Comparison of ENCODE assay signal across 8 cellular contexts in the genomic region with DNA sequence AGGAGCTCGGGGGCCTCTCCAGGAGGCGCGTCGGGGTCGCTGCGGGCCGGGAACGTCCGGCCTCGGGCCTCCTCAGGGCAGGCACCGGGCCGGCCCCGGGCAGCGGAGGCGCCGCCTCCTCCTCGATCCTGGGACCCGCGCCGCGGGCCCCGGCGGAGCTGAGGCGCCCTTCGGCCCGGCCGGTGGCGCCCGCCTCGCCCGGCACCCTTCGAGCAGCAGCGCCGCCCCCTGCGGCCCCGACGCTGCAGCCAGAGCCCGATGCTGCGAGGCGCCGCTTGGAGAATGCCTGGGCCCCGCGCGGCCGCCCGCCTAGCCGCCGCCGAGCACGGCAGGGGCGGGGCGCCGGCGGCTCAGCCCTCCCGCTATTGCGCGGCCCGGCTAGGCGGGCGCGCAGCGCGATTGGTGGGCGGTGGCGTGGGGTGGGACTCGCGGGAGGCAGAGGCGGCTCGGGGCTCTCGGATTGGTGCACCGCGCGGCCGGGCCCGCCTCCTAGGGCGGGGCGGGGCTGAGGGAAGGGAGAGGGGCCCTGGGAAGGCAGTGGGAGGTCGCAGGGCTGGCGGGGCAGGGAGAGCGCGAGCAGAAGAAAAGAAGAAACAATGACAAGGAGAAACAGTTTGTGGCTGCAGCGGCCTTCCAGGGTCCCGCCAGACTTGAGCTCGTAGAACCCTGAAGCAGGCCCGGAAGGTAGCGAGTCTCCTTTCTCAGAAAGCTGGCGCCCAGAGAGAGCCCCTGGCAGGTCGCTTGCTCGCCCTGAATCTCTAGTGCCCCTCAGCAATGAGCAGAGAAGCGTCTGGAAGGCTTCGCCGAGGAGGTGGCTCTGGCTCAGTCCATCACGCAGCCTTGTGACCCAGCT. TPM values are rescaled to one million over a fixed set of nuclear protein-coding genes. Genes with fewer than 3 reads are reported as not detected.
DNase-seq lines count a peak whose midpoint lies in the region; ATAC-seq and TF ChIP-seq lines count a peak whose summit lies in the region.

A gene (minus strand): TSS at position 284 of the 853 bp plus-strand sequence. CDS start 852 bp downstream, outside the sequence.

- no peaks in the 10 kb centered on the region for H3K9me3 ChIP-seq in SK-N-MC (ENCODE audit: low read depth, low read length)
- H3K9me3 ChIP-seq in gastroesophageal sphincter = no peaks in the 10 kb centered on the region

- TF ChIP-seq CTCF in HFF-Myc (IDR thresholded peaks at IDR 0.05; ENCODE audit: low read depth, low read length, missing control alignments) (no peak), NB4 (IDR thresholded peaks at IDR 0.05; ENCODE audit: low read depth, low read length) (no peak), gastroesophageal sphincter (IDR thresholded peaks at IDR 0.05) (no peak)

- H3K4me3 ChIP-seq in HFF-Myc (replicated peaks; ENCODE audit: low read depth, low read length) = peak within 1 kb of the TSS; percentile 82
- H3K4me3 ChIP-seq in NB4 (ENCODE audit: low read depth, low read length) = peak within 1 kb of the TSS; percentile 55
- peak within 1 kb of the TSS; percentile 94 for H3K4me3 ChIP-seq in SK-N-MC
- peak within 1 kb of the TSS; percentile 53 to 72 for H3K4me3 ChIP-seq in gastroesophageal sphincter

- H3K27me3 ChIP-seq in gastroesophageal sphincter = no peaks in the 10 kb centered on the region

- H3K9me3 Mint-ChIP-seq in activated naive CD4-positive, alpha-beta T cell treated with anti-CD3 and anti-CD28 coated beads for 36 hours = no peaks in the 10 kb centered on the region

- H3K9ac ChIP-seq in SK-N-MC (ENCODE audit: insufficient read length) = peak within 1 kb of the TSS; percentile 91

- DNase-seq in GM04504 (ENCODE audit: low read depth) = peak; percentile 80
- DNase-seq in HFF-Myc (ENCODE audit: extremely low read depth, low read depth) = no peak
- peak; percentile 95 for DNase-seq in NB4 (ENCODE audit: low read depth)
- peak; percentile 30 for DNase-seq in SK-N-MC (ENCODE audit: low read depth, low spot score)
- DNase-seq in activated naive CD4-positive, alpha-beta T cell treated with anti-CD3 and anti-CD28 coated beads for 36 hours = peak; percentile 98
- peak; percentile 30 for DNase-seq in non-pigmented ciliary epithelial cell (ENCODE audit: low read depth)
- DNase-seq in substantia nigra (lab: John Stamatoyannopoulos, UW) = peak; percentile 54 to 98 (median 94)

- peak; percentile 67 for TF ChIP-seq POLR2A in NB4 (IDR thresholded peaks at IDR 0.05; ENCODE audit: extremely low read depth, insufficient read length)
- peak; percentile 52 to 92 for TF ChIP-seq POLR2A in gastroesophageal sphincter (IDR thresholded peaks at IDR 0.05)

- 0 to 3% methylated on average over 9 to 17 of the region's 93 CpGs for WGBS in gastroesophageal sphincter (ENCODE audit: low coverage in 1 of 2), 2 donors

- H3K36me3 ChIP-seq in SK-N-MC (ENCODE audit: insufficient read depth, low read length) = no peaks in the 10 kb centered on the region
- no peaks in the 10 kb centered on the region for H3K36me3 ChIP-seq in gastroesophageal sphincter

- peaks cover 44% of the 10 kb centered on the region for H3K4me1 Mint-ChIP-seq in activated naive CD4-positive, alpha-beta T cell treated with anti-CD3 and anti-CD28 coated beads for 36 hours (ENCODE audit: low read depth)

- no peak for TF ChIP-seq EP300 in gastroesophageal sphincter (IDR thresholded peaks at IDR 0.05)

- no peaks in the 10 kb centered on the region for H3K27me3 Mint-ChIP-seq in activated naive CD4-positive, alpha-beta T cell treated with anti-CD3 and anti-CD28 coated beads for 36 hours (ENCODE audit: low read depth)

- H3K4me3 Mint-ChIP-seq in activated naive CD4-positive, alpha-beta T cell treated with anti-CD3 and anti-CD28 coated beads for 36 hours = peak within 1 kb of the TSS; percentile 98

- H3K36me3 Mint-ChIP-seq in activated naive CD4-positive, alpha-beta T cell treated with anti-CD3 and anti-CD28 coated beads for 36 hours (ENCODE audit: low read depth) = peaks cover 31% of the 10 kb centered on the region

- peaks cover 0 to 61% (median 44%) of the 10 kb centered on the region in 3 donors for H3K4me1 ChIP-seq in gastroesophageal sphincter

- CTCF ChIA-PET in activated naive CD4-positive, alpha-beta T cell treated with anti-CD3 and anti-CD28 coated beads for 36 hours (lab: Charles Lee) = interaction anchor here (0.9 to 15.2 kb wide), 9 partner anchors 14 to 52 kb away, joined by 3 to 142 read pairs (median 14); no protein-coding TSS in a partner anchor

- peak within 1 kb of the TSS; percentile 98 for H3K27ac Mint-ChIP-seq in activated naive CD4-positive, alpha-beta T cell treated with anti-CD3 and anti-CD28 coated beads for 36 hours

- intact Hi-C loops in activated naive CD4-positive, alpha-beta T cell treated with anti-CD3 and anti-CD28 coated beads for 36 hours (cut with micrococcal nuclease) = loop anchor here (1.0 to 5.0 kb wide), 6 partner anchors 11 to 209 kb away; a partner anchor contains a TSS

- ATAC-seq in gastroesophageal sphincter = peak; percentile 97

- H3K27ac ChIP-seq in SK-N-MC (peak within 1 kb of the TSS; percentile 86), gastroesophageal sphincter (peak within 1 kb of the TSS; percentile 76 to 92 (median 90)), substantia nigra (ENCODE audit: low read depth, low read length, poor library complexity, severe bottlenecking) (peak within 1 kb of the TSS; percentile 99)

RNA-seq across cellular contexts. Expression of the gene that starts here (rescaled TPM):
- total RNA-seq in activated naive CD4-positive, alpha-beta T cell treated with anti-CD3 and anti-CD28 coated beads for 36 hours = 10 to 100 TPM; 61.0 to 70.8 TPM
- total RNA-seq in gastroesophageal sphincter = 10 to 100 TPM in 3 of 4 donors, 1 to 10 TPM in 1; 7.0 to 22.0 (median 16.3) TPM
